In the genomic region with DNA sequence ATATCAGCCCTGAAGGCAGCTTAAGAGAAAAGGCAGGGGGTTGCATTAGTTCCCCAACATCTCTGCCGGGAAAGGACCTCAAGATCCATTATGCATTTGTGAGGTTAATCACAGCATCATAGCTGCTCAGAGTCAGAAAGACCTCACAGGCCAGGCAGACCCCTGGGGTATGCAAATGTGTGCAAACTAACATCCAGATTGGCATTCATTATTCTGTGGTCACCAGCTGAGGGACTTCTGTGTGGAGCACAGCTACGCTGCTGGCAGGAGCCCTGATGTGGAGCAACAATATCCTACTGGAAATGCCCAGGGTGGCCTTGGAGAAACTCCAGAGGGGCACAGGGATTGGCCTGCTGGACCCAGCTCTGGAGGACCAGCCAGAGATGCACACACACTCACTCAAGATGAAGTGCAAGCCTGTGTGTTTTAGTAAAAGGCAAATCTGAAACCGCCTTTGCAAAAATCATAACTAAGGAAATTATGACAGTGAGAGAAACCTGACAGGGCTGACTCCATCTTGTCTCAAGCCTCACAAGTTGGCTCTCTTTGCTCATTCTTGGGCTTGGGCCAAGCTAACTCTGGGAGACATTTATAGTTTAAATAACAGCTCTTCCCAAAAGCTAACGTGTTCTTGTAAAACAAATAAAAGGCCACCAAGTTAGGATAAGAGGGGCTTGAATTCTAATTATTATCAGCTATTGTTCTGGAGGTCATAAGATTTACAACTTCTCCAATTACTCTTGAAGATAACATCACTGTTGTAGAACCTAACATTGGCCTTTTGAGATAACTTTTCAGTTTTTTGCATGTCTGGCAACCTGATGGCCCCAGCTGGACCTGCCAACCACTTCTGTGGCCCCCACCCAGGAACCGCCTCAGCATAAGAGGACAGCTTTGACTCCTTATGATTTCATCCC, we compare ENCODE assay signal across 11 cellular contexts.
DNase-seq lines count a peak whose midpoint lies in the region; ATAC-seq and TF ChIP-seq lines count a peak whose summit lies in the region.
"Had no signal": no experiment of that assay in that cellular context is flagged by ENCODE, and none has a peak within 500 bp of the region (broad histone marks: within the 10 kb centered on the region; RNA-seq: fewer than 3 reads in every experiment).

No MANE protein-coding gene starts in this region.

- no peak for TF ChIP-seq POLR2A in IMR-90 (IDR thresholded peaks at IDR 0.05; ENCODE audit: low read depth, low read length)

- H3K56ac ChIP-seq in IMR-90 (ENCODE audit: extremely low read depth, insufficient read depth, low read length) = no peak overlapping the region

- H3K4ac ChIP-seq in IMR-90 (ENCODE audit: low read depth, low read length) = no peak overlapping the region

- intact Hi-C loops in IMR-90 (cut with micrococcal nuclease) = no loop called here

- H3K9me3 Mint-ChIP-seq in activated T-helper 17 cell treated with anti-CD3 and anti-CD28 coated beads, Interleukin-2, amount 50 U/mL, for 72 hours = peaks cover 9% of the 10 kb centered on the region
- H3K9me3 Mint-ChIP-seq in neural crest cell = peaks cover 11% of the 10 kb centered on the region

- no peak overlapping the region for H3K9ac ChIP-seq in IMR-90 (ENCODE audit: low read depth, low read length)

- H3K18ac ChIP-seq in IMR-90 (ENCODE audit: low read depth, low read length) = no peak overlapping the region

- BruUV-seq in IMR-90 (replicated peaks; lab: Mats Ljungman, UMichigan) = no TSS peak

- H3K79me1 ChIP-seq in IMR-90 (ENCODE audit: low read depth in 1 of 2, low read length in 2 of 2) = no peaks in the 10 kb centered on the region

- WGBS in IMR-90 (ENCODE audit: extremely low coverage in 2 of 2, insufficient read length in 1 of 2), 2 experiments = 40% methylated on average over 1 of the region's 5 CpGs; no CpG with 5 or more reads in 1 of the 2 experiments

- no peak overlapping the region for H2AK9ac ChIP-seq in IMR-90 (replicated peaks; ENCODE audit: low read depth, low read length, poor library complexity)

- no peak overlapping the region for H2BK15ac ChIP-seq in IMR-90 (ENCODE audit: low read depth, low read length)

- H3K36me3 ChIP-seq in IMR-90 (ENCODE audit: control insufficient read depth, insufficient read depth, low read length) = no peaks in the 10 kb centered on the region
- H3K36me3 ChIP-seq: tibial artery had no signal

- peak overlapping the region; percentile 14; the same call in 1 of the 2 replicates for H2BK20ac ChIP-seq in IMR-90 (ENCODE audit: low read depth, low read length)

- no peak overlapping the region for H3K27ac ChIP-seq in IMR-90 (ENCODE audit: insufficient read depth, low read length)
- H3K27ac ChIP-seq: tibial artery had no signal

- H3K4me3 ChIP-seq in IMR-90 (ENCODE audit: insufficient read depth, low read depth, low read length) = no peak overlapping the region
- H3K4me3 ChIP-seq: tibial artery had no signal

- H4K91ac ChIP-seq in IMR-90 (ENCODE audit: insufficient read depth, low read depth, low read length) = no peak overlapping the region; the same call in 1 of the 2 replicates

- peaks cover 25% of the 10 kb centered on the region for H3K9me1 ChIP-seq in IMR-90 (ENCODE audit: insufficient read depth, low read length)

- no peaks in the 10 kb centered on the region for H3K27me3 Mint-ChIP-seq in activated T-helper 17 cell treated with anti-CD3 and anti-CD28 coated beads, Interleukin-2, amount 50 U/mL, for 72 hours
- no peaks in the 10 kb centered on the region for H3K27me3 Mint-ChIP-seq in neural crest cell (ENCODE audit: low read depth)

- H4K5ac ChIP-seq in IMR-90 (ENCODE audit: low read depth, low read length) = no peak overlapping the region

- H3K36me3 Mint-ChIP-seq in activated T-helper 17 cell treated with anti-CD3 and anti-CD28 coated beads, Interleukin-2, amount 50 U/mL, for 72 hours (ENCODE audit: low read depth) = no peaks in the 10 kb centered on the region
- H3K36me3 Mint-ChIP-seq in neural crest cell (ENCODE audit: low read depth) = peaks cover 6% of the 10 kb centered on the region

- CTCF ChIA-PET in IMR-90 (lab: Yijun Ruan, JAX) = interaction anchor here (0.5 kb wide), 1 partner anchor 1003 kb away, joined by 3 read pairs; no protein-coding TSS in a partner anchor

- no peaks in the 10 kb centered on the region for H4K20me1 ChIP-seq in IMR-90 (ENCODE audit: insufficient read depth, low read length)

- peak overlapping the region; percentile 67 for H3K4me3 Mint-ChIP-seq in activated T-helper 17 cell treated with anti-CD3 and anti-CD28 coated beads, Interleukin-2, amount 50 U/mL, for 72 hours
- no peak overlapping the region for H3K4me3 Mint-ChIP-seq in neural crest cell

- ATAC-seq in IMR-90 (ENCODE audit: low read depth) = no peak; the same call in 1 of the 2 replicates
- no peak for ATAC-seq in activated T-helper 17 cell treated with anti-CD3 and anti-CD28 coated beads, Interleukin-2, amount 50 U/mL, for 72 hours (replicated peaks)
- no peak for ATAC-seq in GM21529 (IDR thresholded peaks at IDR 0.05; ENCODE audit: unreplicated experiment)
- ATAC-seq in HG02763 (IDR thresholded peaks at IDR 0.05; ENCODE audit: unreplicated experiment) = no peak
- ATAC-seq in HG02840 (IDR thresholded peaks at IDR 0.05; ENCODE audit: low FRiP score, unreplicated experiment) = no peak
- ATAC-seq in HG03571 (IDR thresholded peaks at IDR 0.05; ENCODE audit: unreplicated experiment) = no peak

- dilution Hi-C loops in IMR-90 (cut with HindIII; ENCODE audit: low sequenced_read_pairs, unreplicated experiment) = no loop called here

- peaks cover 9% of the 10 kb centered on the region for H3K9me3 ChIP-seq in IMR-90 (ENCODE audit: control insufficient read depth, insufficient read depth, low read length)

- peaks cover 48% of the 10 kb centered on the region for H3K4me1 Mint-ChIP-seq in activated T-helper 17 cell treated with anti-CD3 and anti-CD28 coated beads, Interleukin-2, amount 50 U/mL, for 72 hours
- H3K4me1 Mint-ChIP-seq in neural crest cell = peaks cover 44% of the 10 kb centered on the region

- peak overlapping the region; percentile 30 for H2AFZ ChIP-seq in IMR-90 (replicated peaks; ENCODE audit: low read length, poor library complexity)

- H3K4me2 ChIP-seq in IMR-90 (ENCODE audit: low read depth, low read length) = no peak overlapping the region

- H3K14ac ChIP-seq in IMR-90 (replicated peaks; ENCODE audit: low read depth, low read length) = no peak overlapping the region

- peaks cover 12% of the 10 kb centered on the region for H3K27me3 ChIP-seq in IMR-90 (ENCODE audit: control insufficient read depth, insufficient read depth, low read length)
- H3K27me3 ChIP-seq: tibial artery had no signal

- H4K8ac ChIP-seq in IMR-90 (ENCODE audit: low read depth in 2 of 2, low read length in 2 of 2) = no peak overlapping the region

- in situ Hi-C loops in IMR-90 (cut with MboI; ENCODE audit: low sequenced_read_pairs) = no loop called here

- H2BK5ac ChIP-seq in IMR-90 (ENCODE audit: low read depth, low read length, poor library complexity, severe bottlenecking) = no peak overlapping the region

- no peak overlapping the region for H3K23ac ChIP-seq in IMR-90 (ENCODE audit: low read depth, low read length)

- TF ChIP-seq RAD21 in IMR-90 (IDR thresholded peaks at IDR 0.05; ENCODE audit: low read length) = no peak

- peak overlapping the region; percentile 10; the same call in 1 of the 2 replicates for H2AK5ac ChIP-seq in IMR-90 (ENCODE audit: low read depth, low read length)

- POLR2A ChIA-PET in IMR-90 (lab: Charles Lee; ENCODE audit: unreplicated experiment) = no interaction called here

- no peak overlapping the region for H2BK120ac ChIP-seq in IMR-90 (ENCODE audit: low read depth, low read length)

- H3K27ac Mint-ChIP-seq in activated T-helper 17 cell treated with anti-CD3 and anti-CD28 coated beads, Interleukin-2, amount 50 U/mL, for 72 hours = peak overlapping the region; percentile 31
- peak overlapping the region; percentile 27 for H3K27ac Mint-ChIP-seq in neural crest cell (ENCODE audit: unreplicated experiment)

- TF ChIP-seq CTCF in IMR-90 (conservative IDR thresholded peaks at IDR 0.05; ENCODE audit: low read depth, low read length) = no peak
- no peak for TF ChIP-seq CTCF in neural crest cell (conservative IDR thresholded peaks at IDR 0.05)

- peak; percentile 26 for DNase-seq in EH (ENCODE audit: low read depth)
- DNase-seq in IMR-90 = no peak
- DNase-seq in neural crest cell (ENCODE audit: low read depth, low spot score) = no peak
- DNase-seq: NCI-H1048, small intestine, tibial artery had no signal

- H3K4me1 ChIP-seq in IMR-90 (ENCODE audit: control insufficient read depth, insufficient read depth, low read length) = peaks cover 27% of the 10 kb centered on the region

TF ChIP-seq in IMR-90, 13 proteins besides CTCF, POLR2A, EP300 and RAD21:
- TF ChIP-seq MXI1 (IDR thresholded peaks at IDR 0.05; ENCODE audit: borderline replicate concordance, low read depth, low read length) = no peak
- no peak for TF ChIP-seq NFE2L2 (IDR thresholded peaks at IDR 0.05; ENCODE audit: low read depth, low read length)
- no peak for TF ChIP-seq BHLHE40 (IDR thresholded peaks at IDR 0.05; ENCODE audit: low read depth, low read length)
- TF ChIP-seq MAZ (IDR thresholded peaks at IDR 0.05; ENCODE audit: borderline replicate concordance, low read depth, low read length) = no peak
- TF ChIP-seq MAFK (IDR thresholded peaks at IDR 0.05; ENCODE audit: low read depth, low read length) = no peak
- TF ChIP-seq RCOR1 (IDR thresholded peaks at IDR 0.05; ENCODE audit: insufficient replicate concordance, low read length) = no peak
